Comparison of ENCODE assay signal across 1 cellular context in genomic region chr7:23273141-23273599, GRCh38.
TF ChIP-seq lines count a peak whose summit lies in the region.

No MANE protein-coding gene starts in this region.

TF ChIP-seq in HEK293, 187 proteins besides CTCF, POLR2A, EP300 and RAD21 (continued from another document):
- TF ChIP-seq PRDM10 (tag by site-specific recombination; IDR thresholded peaks at IDR 0.05) (peak; percentile 76), ZNF366 (tag by site-specific recombination; conservative IDR thresholded peaks at IDR 0.05) (peak; percentile 83), ZFP69B (tag by site-specific recombination; IDR thresholded peaks at IDR 0.05) (peak; percentile 69), ZNF391 (tag by site-specific recombination; IDR thresholded peaks at IDR 0.05; ENCODE audit: borderline replicate concordance, low read depth) (peak; percentile 50; the same call in 1 of the 2 replicates), ZNF23 (tag by site-specific recombination; IDR thresholded peaks at IDR 0.05; ENCODE audit: borderline replicate concordance) (no peak), ZNF350 (tag by site-specific recombination; IDR thresholded peaks at IDR 0.05) (no peak), ZSCAN16 (tag by site-specific recombination; IDR thresholded peaks at IDR 0.05) (no peak), ZNF837 (tag by site-specific recombination; IDR thresholded peaks at IDR 0.05) (no peak), ZNF544 (tag by site-specific recombination; IDR thresholded peaks at IDR 0.05) (no peak), ELK4 (IDR thresholded peaks at IDR 0.05; ENCODE audit: borderline replicate concordance, low read depth, low read length) (no peak), ZBTB8A (tag by site-specific recombination; IDR thresholded peaks at IDR 0.05) (peak; percentile 73), ZNF624 (tag by site-specific recombination; IDR thresholded peaks at IDR 0.05) (no peak), PRDM6 (tag by site-specific recombination; IDR thresholded peaks at IDR 0.05) (peak; percentile 79), ZNF639 (tag by site-specific recombination; IDR thresholded peaks at IDR 0.05) (peak; percentile 78), OSR2 (tag by site-specific recombination; IDR thresholded peaks at IDR 0.05) (peak; percentile 78), ZNF248 (tag by site-specific recombination; IDR thresholded peaks at IDR 0.05) (no peak), IKZF3 (tag by site-specific recombination; IDR thresholded peaks at IDR 0.05) (peak; percentile 61), KLF17 (tag by site-specific recombination; IDR thresholded peaks at IDR 0.05) (peak; percentile 75), GLI2 (tag by site-specific recombination; IDR thresholded peaks at IDR 0.05; ENCODE audit: borderline replicate concordance, low read depth) (peak; percentile 24; the same call in 1 of the 2 replicates), ZNF24 (tag by site-specific recombination; IDR thresholded peaks at IDR 0.05) (peak; percentile 52; the same call in 1 of the 2 replicates), MEIS1 (CRISPR knock-in tag; IDR thresholded peaks at IDR 0.05; ENCODE audit: borderline replicate concordance) (peak; percentile 98), ZNF26 (tag by site-specific recombination; IDR thresholded peaks at IDR 0.05) (no peak), ZNF843 (tag by site-specific recombination; IDR thresholded peaks at IDR 0.05) (peak; percentile 92), ZNF335 (tag by site-specific recombination; conservative IDR thresholded peaks at IDR 0.05) (peak; percentile 69), RBAK (tag by site-specific recombination; IDR thresholded peaks at IDR 0.05) (no peak)
